ENCODE assay signal across 22 cellular contexts in the genomic region with DNA sequence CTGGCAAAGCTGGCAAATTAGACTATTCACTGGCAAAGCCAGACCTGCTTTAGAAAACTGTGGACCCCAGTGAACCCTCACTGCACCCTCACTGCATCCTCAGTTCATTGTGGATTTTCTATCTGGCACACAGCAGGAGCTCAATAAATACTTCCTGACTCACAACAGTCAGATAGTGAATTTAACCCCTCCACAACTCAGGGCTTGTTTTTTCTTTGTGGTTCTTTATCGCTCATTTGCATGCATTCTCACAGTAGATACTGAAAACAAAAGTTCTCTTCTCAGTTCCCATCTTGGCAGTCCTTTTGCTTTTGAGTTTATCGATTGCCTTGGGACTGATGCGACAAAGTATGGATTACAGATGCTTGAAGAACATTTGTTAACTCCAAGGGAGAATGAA.
DNase-seq lines count a peak whose midpoint lies in the region; ATAC-seq and TF ChIP-seq lines count a peak whose summit lies in the region.
"Had no signal": no experiment of that assay in that cellular context is flagged by ENCODE, and none has a peak within 500 bp of the region (broad histone marks: within the 10 kb centered on the region; RNA-seq: fewer than 3 reads in every experiment).

No MANE protein-coding gene starts in this region.

- CTCF ChIA-PET in Calu3 (lab: Charles Lee): interaction anchor here (0.6 kb wide), 1 partner anchor 1612 kb away, joined by 3 read pairs; no protein-coding TSS in a partner anchor

- H3K36me3 Mint-ChIP-seq in Calu3 (ENCODE audit: insufficient read depth, unreplicated experiment): no peaks in the 10 kb centered on the region
- H3K36me3 Mint-ChIP-seq: CD4-positive, CD25-positive, alpha-beta regulatory T cell; stimulated activated memory B cell treated with anti-CD40 and anti-IgM and Interleukin-4, amounts not matched to agents 10 μg/mL and 1 μg/mL and 100 μg/mL, for 72 hours had no signal

- 71 to 76% (median 74%) methylated on average over 3 of the region's 3 CpGs for WGBS in psoas muscle, 3 donors

- TF ChIP-seq CTCF in GM12864 (IDR thresholded peaks at IDR 0.05; ENCODE audit: low read depth, low read length, missing control alignments): no peak
- no peak for TF ChIP-seq CTCF in psoas muscle (IDR thresholded peaks at IDR 0.05)
- no peak for TF ChIP-seq CTCF in Calu3 (IDR thresholded peaks at IDR 0.05; ENCODE audit: unreplicated experiment)

- BruUV-seq in Calu3 (replicated peaks; lab: Mats Ljungman, UMichigan): no TSS peak

- no peaks in the 10 kb centered on the region for H3K36me3 ChIP-seq in psoas muscle (ENCODE audit: insufficient read depth in 1 of 2, low read depth in 1 of 2)
- H3K36me3 ChIP-seq: left ventricle myocardium inferior, upper lobe of left lung had no signal

- H3K4me1 ChIP-seq in psoas muscle: no peaks in the 10 kb centered on the region
- H3K4me1 ChIP-seq: A549, foreskin keratinocyte, left ventricle myocardium inferior, upper lobe of left lung had no signal

- peak; percentile 5 for DNase-seq in GM12864 (ENCODE audit: low read depth)
- no peak for DNase-seq in psoas muscle
- DNase-seq in Calu3: no peak
- DNase-seq in DMS114 treated with DMSO at 0.1 percent for 48 hours (lab: John Stamatoyannopoulos, UW; ENCODE audit: unreplicated experiment): no peak
- no peak for DNase-seq in UCSD-AML1 (lab: John Stamatoyannopoulos, UW; ENCODE audit: unreplicated experiment)
- DNase-seq: activated gamma-delta T cell treated with Interleukin-2 at 50 U/mL for 16 hours; CD4-positive, CD25-positive, alpha-beta regulatory T cell; EL; foreskin keratinocyte; KG1; left ventricle myocardium inferior; NCI-H1105 treated with DMSO at 0.1 percent for 48 hours; NK-92 treated with Interleukin-12 subunit alpha and Interleukin-12 subunit beta, amount 100 ng/mL, for 24 hours; T-helper 17 cell; upper lobe of left lung had no signal

- no peak overlapping the region for H3K27ac ChIP-seq in psoas muscle
- H3K27ac ChIP-seq: A549, foreskin keratinocyte, left ventricle myocardium inferior, upper lobe of left lung had no signal

- H3K4me3 Mint-ChIP-seq in Calu3 (ENCODE audit: low read depth, unreplicated experiment): no peak overlapping the region
- H3K4me3 Mint-ChIP-seq: CD4-positive, CD25-positive, alpha-beta regulatory T cell; stimulated activated memory B cell treated with anti-CD40 and anti-IgM and Interleukin-4, amounts not matched to agents 10 μg/mL and 1 μg/mL and 100 μg/mL, for 72 hours; T-helper 17 cell had no signal

- H3K27me3 ChIP-seq in psoas muscle (ENCODE audit: insufficient read depth in 3 of 3, low read length in 2 of 3): no peaks in the 10 kb centered on the region
- H3K27me3 ChIP-seq: foreskin keratinocyte, upper lobe of left lung had no signal

- no peaks in the 10 kb centered on the region for H3K9me3 ChIP-seq in psoas muscle
- H3K9me3 ChIP-seq: A549, left ventricle myocardium inferior, upper lobe of left lung had no signal

- intact Hi-C loops in psoas muscle (cut with DNase I): loop anchor here in 1 of 2 donors (5.0 kb wide), 1 partner anchor 1294 kb away; no protein-coding TSS in a partner anchor
- intact Hi-C loops in Calu3 (cut with micrococcal nuclease; ENCODE audit: unreplicated experiment): no loop called here

- H3K4me3 ChIP-seq in GM12864 (ENCODE audit: low read depth, low read length) (no peak overlapping the region), psoas muscle (no peak overlapping the region)
- H3K4me3 ChIP-seq: A549, left ventricle myocardium inferior, skin epidermis, upper lobe of left lung had no signal

- H3K27me3 Mint-ChIP-seq in Calu3 (ENCODE audit: unreplicated experiment): peaks cover 62% of the 10 kb centered on the region

- H3K4me1 Mint-ChIP-seq in Calu3 (ENCODE audit: low read depth, unreplicated experiment): no peaks in the 10 kb centered on the region
- H3K4me1 Mint-ChIP-seq: CD4-positive, CD25-positive, alpha-beta regulatory T cell; stimulated activated memory B cell treated with anti-CD40 and anti-IgM and Interleukin-4, amounts not matched to agents 10 μg/mL and 1 μg/mL and 100 μg/mL, for 72 hours had no signal

- H3K27ac Mint-ChIP-seq in Calu3 (ENCODE audit: unreplicated experiment): no peak overlapping the region
- H3K27ac Mint-ChIP-seq: CD4-positive, CD25-positive, alpha-beta regulatory T cell; stimulated activated memory B cell treated with anti-CD40 and anti-IgM and Interleukin-4, amounts not matched to agents 10 μg/mL and 1 μg/mL and 100 μg/mL, for 72 hours; T-helper 17 cell had no signal

- ATAC-seq in GM19351 (IDR thresholded peaks at IDR 0.05; ENCODE audit: unreplicated experiment) (peak; percentile 98), HG02642 (IDR thresholded peaks at IDR 0.05; ENCODE audit: poor library complexity, unreplicated experiment) (peak; percentile 51), HG03280 (IDR thresholded peaks at IDR 0.05; ENCODE audit: unreplicated experiment) (peak; percentile 73), psoas muscle (no peak)
- ATAC-seq: activated CD4-positive, CD25-positive, alpha-beta regulatory T cell treated with anti-CD3 and anti-CD28 coated beads, Interleukin-2, amount 50 U/mL, for 24 hours; stimulated activated memory B cell treated with anti-CD40 and anti-IgM and Interleukin-4, amounts not matched to agents 10 μg/mL and 1 μg/mL and 100 μg/mL, for 72 hours; T-helper 17 cell had no signal

- H3K9me3 Mint-ChIP-seq in Calu3 (ENCODE audit: low read depth, unreplicated experiment): peaks cover 3% of the 10 kb centered on the region

Comparison
In these comparisons a context has a peak if more than half of its experiments do, and no peak if none do; other contexts are left out.
1. ATAC-seq: peak in GM19351 (single experiment), HG02642 (single experiment) and HG03280 (single experiment); none in psoas muscle (0 of 4).